In the genomic region with DNA sequence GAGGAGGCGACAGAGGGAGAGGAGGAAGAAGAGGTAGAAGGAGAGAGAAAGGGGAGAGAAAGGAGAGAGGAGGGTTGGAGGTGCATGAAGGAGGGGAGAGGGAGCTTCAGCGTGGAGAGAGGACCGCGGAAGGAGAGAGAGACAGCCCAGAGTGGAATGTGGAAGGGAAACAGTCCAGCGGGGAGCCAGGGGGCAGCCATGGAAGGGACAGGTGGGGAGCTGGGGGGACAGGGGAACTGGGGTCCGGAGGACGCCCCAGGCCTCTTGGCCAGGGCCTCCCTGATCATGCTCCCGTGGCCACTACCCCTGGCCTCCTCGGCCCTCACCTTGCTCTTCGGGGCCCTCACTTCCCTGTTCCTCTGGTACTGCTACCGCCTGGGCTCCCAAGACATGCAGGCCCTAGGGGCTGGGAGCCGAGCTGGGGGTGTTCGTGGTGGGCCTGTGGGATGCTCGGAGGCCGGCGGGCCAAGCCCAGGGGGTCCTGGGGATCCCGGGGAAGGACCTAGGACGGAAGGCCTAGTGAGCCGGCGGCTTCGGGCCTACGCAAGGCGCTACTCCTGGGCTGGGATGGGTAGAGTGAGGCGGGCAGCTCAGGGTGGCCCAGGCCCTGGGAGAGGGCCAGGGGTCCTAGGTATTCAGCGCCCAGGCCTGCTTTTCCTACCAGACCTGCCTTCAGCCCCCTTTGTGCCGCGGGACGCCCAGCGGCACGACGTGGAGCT, we compare ENCODE assay signal across 9 cellular contexts. TPM values are rescaled to one million over a fixed set of nuclear protein-coding genes. Genes with fewer than 3 reads are reported as not detected.
DNase-seq lines count a peak whose midpoint lies in the region; ATAC-seq, FAIRE-seq and TF ChIP-seq lines count a peak whose summit lies in the region.
"Had no signal": no experiment of that assay in that cellular context is flagged by ENCODE, and none has a peak within 500 bp of the region (broad histone marks: within the 10 kb centered on the region; RNA-seq: fewer than 3 reads in every experiment).

No MANE protein-coding gene starts in this region.

- H3K9ac ChIP-seq in H1 (replicated peaks in 1 of 4; ENCODE audit: extremely low read depth in 1 of 4, low read depth in 3 of 4, low read length in 3 of 4): peak overlapping the region in 3 of 4 experiments; percentile 29 to 42 (median 39); a peak in 4 of 7 replicates

- no peak for FAIRE-seq in H1 (lab: Jason Lieb, UNC)
- FAIRE-seq in pancreas (lab: Jason Lieb, UNC): no peak

- H3K36me3 ChIP-seq in Caco-2 (ENCODE audit: control insufficient read depth, insufficient read depth, low read length) (no peaks in the 10 kb centered on the region), Panc1 (ENCODE audit: control insufficient read depth, insufficient read depth, low read length) (no peaks in the 10 kb centered on the region), H1 (ENCODE audit: control insufficient read depth in 2 of 4, insufficient read depth in 4 of 4, low read length in 3 of 4) (peaks cover 0 to 4% (median 0%) of the 10 kb centered on the region in 4 experiments; a peak in 2 of 8 replicates), pancreas (no peaks in the 10 kb centered on the region)
- H3K36me3 ChIP-seq: gastrocnemius medialis had no signal

- no peak overlapping the region for H3K23ac ChIP-seq in H1 (ENCODE audit: insufficient read length)

- intact Hi-C loops in Caco-2 (cut with micrococcal nuclease; ENCODE audit: unreplicated experiment) (loop anchor here (5.0 kb wide), 1 partner anchor 84 kb away; a partner anchor contains a TSS), Panc1 (cut with micrococcal nuclease; ENCODE audit: unreplicated experiment) (no loop called here), pancreas (cut with DNase I) (no loop called here)

- CTCF ChIA-PET in Caco-2 (lab: Charles Lee): interaction anchor here (0.6 to 2.4 kb wide), 3 partner anchors 51 to 202 kb away, joined by 3 to 9 read pairs (median 4); no protein-coding TSS in a partner anchor
- CTCF ChIA-PET in Panc1 (lab: Charles Lee): interaction anchor here (0.5 to 0.6 kb wide), 3 partner anchors 65 to 72 kb away, joined by 3 read pairs; no protein-coding TSS in a partner anchor
- CTCF ChIA-PET in H1 (lab: Charles Lee; ENCODE audit: partially characterized antibody): interaction anchor here (0.6 to 2.8 kb wide), 15 partner anchors 10 to 202 kb away, joined by 3 to 14 read pairs (median 4); a partner anchor contains a TSS

- H3K27me3 Mint-ChIP-seq in Caco-2 (ENCODE audit: insufficient read depth, unreplicated experiment): no peaks in the 10 kb centered on the region

- peaks cover 22% of the 10 kb centered on the region; the same call in 1 of the 2 replicates for H3K4me1 ChIP-seq in Caco-2
- H3K4me1 ChIP-seq in Panc1 (ENCODE audit: control insufficient read depth, insufficient read depth, low read length): peaks cover 5% of the 10 kb centered on the region; the same call in 1 of the 2 replicates
- peaks cover 0 to 14% (median 3%) of the 10 kb centered on the region in 4 experiments; a peak in 6 of 7 replicates for H3K4me1 ChIP-seq in H1 (replicated peaks in 1 of 4; ENCODE audit: control insufficient read depth in 3 of 4, insufficient read depth in 4 of 4, low read length in 3 of 4)
- H3K4me1 ChIP-seq in pancreas: peaks cover 0 to 5% (median 4%) of the 10 kb centered on the region in 3 donors

- no peaks in the 10 kb centered on the region for H3K9me3 Mint-ChIP-seq in Caco-2 (ENCODE audit: unreplicated experiment)

- DNase-seq in Caco-2 (no peak), Panc1 (ENCODE audit: low read depth, low spot score) (no peak), H1 (ENCODE audit: low read depth in 1 of 2, low spot score in 2 of 2) (peak in 1 of 2 experiments; percentile 58), pancreas (peak in 1 of 6 donors; percentile 52), NCI-H1092 (lab: John Stamatoyannopoulos, UW) (no peak), NCI-H2081 (lab: John Stamatoyannopoulos, UW) (no peak), NOMO-1 treated with dmso at 0.1 percent for 144 hours (lab: John Stamatoyannopoulos, UW; ENCODE audit: unreplicated experiment) (no peak)
- DNase-seq: gastrocnemius medialis had no signal

- H3K23me2 ChIP-seq in H1 (ENCODE audit: low read depth, low read length): peaks cover 24% of the 10 kb centered on the region

- no peak overlapping the region for H3K56ac ChIP-seq in H1 (replicated peaks; ENCODE audit: insufficient read length, low read depth, low read length)

- H3K4me2 ChIP-seq in H1 (ENCODE audit: insufficient read depth in 1 of 2, low read depth in 2 of 2, low read length in 2 of 2): peak overlapping the region; percentile 87 to 99

- peak overlapping the region; percentile 93 for H3K4me3 Mint-ChIP-seq in Caco-2 (ENCODE audit: unreplicated experiment)

- in situ Hi-C loops in Panc1 (cut with HindIII; ENCODE audit: low pct_unique_long_range_greater_than_20kb, low sequenced_read_pairs): no loop called here

- H4K20me1 ChIP-seq in H1 (replicated peaks in 1 of 2; ENCODE audit: control insufficient read depth in 1 of 2, insufficient read depth in 2 of 2, low read length in 2 of 2): peaks cover 0 to 3% of the 10 kb centered on the region in 2 experiments

- POLR2A ChIA-PET in Caco-2 (lab: Charles Lee): interaction anchor here (1.2 to 2.1 kb wide), 3 partner anchors 25 to 72 kb away, joined by 6 to 18 read pairs (median 12); a partner anchor contains a TSS
- POLR2A ChIA-PET in Panc1 (lab: Charles Lee): interaction anchor here (0.6 to 1.3 kb wide), 7 partner anchors 13 to 953 kb away, joined by 3 to 9 read pairs (median 5); no protein-coding TSS in a partner anchor
- POLR2A ChIA-PET in H1 (lab: Charles Lee; ENCODE audit: partially characterized antibody): interaction anchor here (0.7 to 5.7 kb wide), 19 partner anchors 9 to 211 kb away, joined by 3 to 52 read pairs (median 4); a partner anchor contains a TSS

- H2BK20ac ChIP-seq in H1 (ENCODE audit: low read length): no peak overlapping the region

- BruUV-seq in Caco-2 (replicated peaks; lab: Mats Ljungman, UMichigan): TSS peak; percentile 18
- TSS peak; percentile 98 for BruUV-seq in Panc1 (replicated peaks; lab: Mats Ljungman, UMichigan)

- H3K27ac Mint-ChIP-seq in Caco-2 (ENCODE audit: unreplicated experiment): peak overlapping the region; percentile 88

- TF ChIP-seq RAD21 in H1 (IDR thresholded peaks at IDR 0.05 in 1 of 2, conservative IDR thresholded peaks at IDR 0.05 in 1 of 2; ENCODE audit: low read depth in 2 of 2, low read length in 2 of 2): no peak

- H3K4ac ChIP-seq in H1 (replicated peaks; ENCODE audit: insufficient read length, low read depth, low read length): peak overlapping the region; percentile 29

- no peak overlapping the region for H2BK120ac ChIP-seq in H1 (replicated peaks; ENCODE audit: low read depth, low read length)

- no peak for TF ChIP-seq CTCF in Caco-2 (IDR thresholded peaks at IDR 0.05; ENCODE audit: insufficient read depth in 1 of 2, low read depth in 1 of 2, low read length in 1 of 2, severe bottlenecking in 1 of 2, unreplicated experiment in 1 of 2)
- no peak for TF ChIP-seq CTCF in Panc1 (IDR thresholded peaks at IDR 0.05)
- no peak for TF ChIP-seq CTCF in H1 (IDR thresholded peaks at IDR 0.05; ENCODE audit: control extremely low read depth in 1 of 3, insufficient read depth in 1 of 3, low read depth in 1 of 3, low read length in 3 of 3)
- TF ChIP-seq CTCF in pancreas (IDR thresholded peaks at IDR 0.05): no peak

- TF ChIP-seq EP300 in H1 (IDR thresholded peaks at IDR 0.05; ENCODE audit: borderline replicate concordance in 1 of 2, low read depth in 2 of 2, low read length in 2 of 2): no peak

- H3K9me3 ChIP-seq in Caco-2 (no peaks in the 10 kb centered on the region), Panc1 (ENCODE audit: control insufficient read depth, insufficient read depth, low read depth, low read length) (no peaks in the 10 kb centered on the region), H1 (ENCODE audit: insufficient read depth in 2 of 2, low read depth in 1 of 2, low read length in 1 of 2) (no peaks in the 10 kb centered on the region), pancreas (no peaks in the 10 kb centered on the region)
- H3K9me3 ChIP-seq: gastrocnemius medialis had no signal

- peaks cover 22% of the 10 kb centered on the region for H3K4me1 Mint-ChIP-seq in Caco-2 (ENCODE audit: low read depth, unreplicated experiment)

- no peak overlapping the region for H4K8ac ChIP-seq in H1 (ENCODE audit: extremely low read depth, insufficient read depth, low read length)

- H2BK12ac ChIP-seq in H1 (ENCODE audit: low read depth, low read length): 0 out of 2 replicates have a peak overlapping the region, but pooled peaks have one; percentile 68

- no peak overlapping the region for H2BK15ac ChIP-seq in H1 (ENCODE audit: low read length)

- TF ChIP-seq POLR2A in H1 (IDR thresholded peaks at IDR 0.05; ENCODE audit: control extremely low read depth in 1 of 2, low read depth in 2 of 2, low read length in 2 of 2): no peak

- no peaks in the 10 kb centered on the region for H3K79me2 ChIP-seq in H1 (ENCODE audit: control insufficient read depth in 1 of 2, insufficient read depth in 2 of 2, low read length in 2 of 2)

- peaks cover 6% of the 10 kb centered on the region for H3K36me3 Mint-ChIP-seq in Caco-2 (ENCODE audit: insufficient read depth, unreplicated experiment)

- H2AFZ ChIP-seq in H1 (ENCODE audit: low read length): peak overlapping the region; percentile 23; the same call in 1 of the 2 replicates

- H3K27ac ChIP-seq in Panc1 (ENCODE audit: low read length) (peak overlapping the region; percentile 70), H1 (ENCODE audit: low read depth, low read length) (peak overlapping the region; percentile 67; the same call in 1 of the 2 replicates), pancreas (peak overlapping the region; percentile 60 to 85 (median 76))
- H3K27ac ChIP-seq: gastrocnemius medialis had no signal

- H3K27me3 ChIP-seq in Caco-2 (replicated peaks; ENCODE audit: control insufficient read depth, insufficient read depth, low read length) (no peaks in the 10 kb centered on the region), Panc1 (ENCODE audit: control insufficient read depth, insufficient read depth, low read length) (no peaks in the 10 kb centered on the region), H1 (replicated peaks in 1 of 4; ENCODE audit: control insufficient read depth in 3 of 4, extremely low read depth in 1 of 4, insufficient read depth in 3 of 4, low read length in 3 of 4) (no peaks in the 10 kb centered on the region), pancreas (no peaks in the 10 kb centered on the region)

- peak overlapping the region; percentile 2 for H4K5ac ChIP-seq in H1 (ENCODE audit: insufficient read length, low read depth, low read length)

- no peak overlapping the region for H2AK5ac ChIP-seq in H1 (ENCODE audit: low read depth, low read length)

- WGBS in H1 (ENCODE audit: extremely low coverage in 1 of 2, insufficient coverage in 1 of 2, insufficient read length in 1 of 2, insufficient replicate concordance in 2 of 2, low coverage in 1 of 2, low lambda C conversion rate in 2 of 2, missing lambda C conversion rate in 1 of 2), 2 experiments: 39% methylated on average over 28 of the region's 31 CpGs; no CpG with 5 or more reads in 1 of the 2 experiments
- 56 to 59% methylated on average over 31 of the region's 31 CpGs for WGBS in pancreas, 2 donors

- H4K91ac ChIP-seq in H1 (replicated peaks; ENCODE audit: insufficient read length, low read length): peak overlapping the region; percentile 65

- H3K4me3 ChIP-seq in Caco-2 (ENCODE audit: low read depth, low read length) (peak overlapping the region; percentile 66), Panc1 (ENCODE audit: low read depth in 2 of 2, low read length in 2 of 2) (peak overlapping the region; percentile 48 to 71), H1 (ENCODE audit: extremely low read depth in 1 of 4, insufficient read depth in 2 of 4, low read depth in 3 of 4, low read length in 4 of 4) (peak overlapping the region; percentile 59 to 99 (median 90)), pancreas (peak overlapping the region; percentile 51 to 67 (median 56))

- peak overlapping the region; percentile 83; the same call in 1 of the 2 replicates for H3K18ac ChIP-seq in H1 (ENCODE audit: extremely low read depth, low read length)

- no peak overlapping the region for H3K14ac ChIP-seq in H1 (ENCODE audit: insufficient read length)

- H3K79me1 ChIP-seq in H1 (ENCODE audit: low read depth, low read length): 0 out of 2 replicates have a peak, but pooled peaks cover 2% of the 10 kb centered on the region

- peak overlapping the region; percentile 75; the same call in 1 of the 2 replicates for H2BK5ac ChIP-seq in H1 (ENCODE audit: low read depth, low read length)

- ATAC-seq in Panc1 (0 out of 2 replicates have a peak, but pooled peaks have one; percentile 3), pancreas (no peak), HG03342 (IDR thresholded peaks at IDR 0.05; ENCODE audit: unreplicated experiment) (no peak)

RNA-seq across cellular contexts. Expression of a gene that starts 0.8 kb away (rescaled TPM):
- total RNA-seq in Caco-2 (2022): 13.2 and 14.7 TPM in 2 replicates
- total RNA-seq in Panc1 (2021; ENCODE audit: unreplicated experiment): 87.0 TPM
- polyA plus RNA-seq in Panc1 (2012; ENCODE audit: insufficient read length): 129 TPM
- total RNA-seq in H1 (2021; fragmentation: NEBNext Ultra II Directional; extraction: Animal tissue kit (Norgen Biotek cat#: 25700)): 17.8 and 18.6 TPM in 2 replicates
- polyA plus RNA-seq in H1 (2011; rRNA removed): 14.1 and 14.5 TPM in 2 replicates
- polyA plus RNA-seq in H1 (2011; cell fraction: cytosol; rRNA removed): 11.6 TPM
- 14.1 TPM for polyA plus RNA-seq in H1 (2011; cell fraction: nucleus; rRNA removed)
- polyA plus RNA-seq in H1 (2012, experiment 1 of 2): 12.6 to 24.9 TPM (median 23.4 TPM) in 4 replicates
- 10.3 TPM for polyA plus RNA-seq in H1 (2012, experiment 2 of 2)
- polyA plus RNA-seq in H1 (2013, experiment 1 of 2): 10.5 TPM
- 10.8 TPM for polyA plus RNA-seq in H1 (2013, experiment 2 of 2)
- polyA minus RNA-seq in H1 (2011; rRNA and poly(A)+ RNA removed): 1.0 and 1.4 TPM in 2 replicates
- 5.0 TPM for polyA minus RNA-seq in H1 (2011; cell fraction: cytosol; rRNA and poly(A)+ RNA removed)
- 5.7 TPM for polyA minus RNA-seq in H1 (2011; cell fraction: nucleus; rRNA and poly(A)+ RNA removed)
- total RNA-seq in pancreas: 10 to 100 TPM in 1 of 6 donors, 1 to 10 TPM in 5; 3.8 to 11.2 (median 7.1) TPM
- polyA plus RNA-seq in pancreas: 10 to 100 TPM; 11.9 to 21.2 TPM
- total RNA-seq: gastrocnemius medialis had no signal

RNA-seq across cellular contexts. Expression of a gene that starts 1.7 kb away (rescaled TPM):
- 24.1 and 26.3 TPM in 2 replicates for total RNA-seq in Caco-2 (2022)
- total RNA-seq in Panc1 (2021; ENCODE audit: unreplicated experiment): 70.7 TPM
- 123 TPM for polyA plus RNA-seq in Panc1 (2012; ENCODE audit: insufficient read length)
- 43.5 and 46.6 TPM in 2 replicates for total RNA-seq in H1 (2021; fragmentation: NEBNext Ultra II Directional; extraction: Animal tissue kit (Norgen Biotek cat#: 25700))
- polyA plus RNA-seq in H1 (2011; rRNA removed): 47.7 and 65.7 TPM in 2 replicates
- 22.1 TPM for polyA plus RNA-seq in H1 (2011; cell fraction: cytosol; rRNA removed)
- polyA plus RNA-seq in H1 (2011; cell fraction: nucleus; rRNA removed): 51.2 TPM
- 31.1 to 59.1 TPM (median 54.7 TPM) in 4 replicates for polyA plus RNA-seq in H1 (2012, experiment 1 of 2)
- polyA plus RNA-seq in H1 (2012, experiment 2 of 2): 45.0 TPM
- polyA plus RNA-seq in H1 (2013, experiment 1 of 2): 104 TPM
- polyA plus RNA-seq in H1 (2013, experiment 2 of 2): 87.1 TPM
- polyA minus RNA-seq in H1 (2011; rRNA and poly(A)+ RNA removed): 12.5 and 14.5 TPM in 2 replicates
- 27.9 TPM for polyA minus RNA-seq in H1 (2011; cell fraction: cytosol; rRNA and poly(A)+ RNA removed)
- 17.1 TPM for polyA minus RNA-seq in H1 (2011; cell fraction: nucleus; rRNA and poly(A)+ RNA removed)
- total RNA-seq in pancreas: 10 to 100 TPM; 14.7 to 29.4 (median 18.3) TPM
- polyA plus RNA-seq in pancreas: 10 to 100 TPM; 12.6 to 38.8 TPM

RNA-seq across cellular contexts. Expression of a gene that starts 25.0 kb away (rescaled TPM):
- total RNA-seq in Caco-2 (2022) (13.0 and 14.9 TPM in 2 replicates), Panc1 (2021; ENCODE audit: unreplicated experiment) (45.7 TPM), pancreas (10 to 100 TPM in 1 of 6 donors, 1 to 10 TPM in 5; 7.7 to 15.8 (median 9.0) TPM)
- 42.5 TPM for polyA plus RNA-seq in Panc1 (2012; ENCODE audit: insufficient read length)
- 10.8 and 12.3 TPM in 2 replicates for total RNA-seq in H1 (2021; fragmentation: NEBNext Ultra II Directional; extraction: Animal tissue kit (Norgen Biotek cat#: 25700))
- polyA plus RNA-seq in H1 (2011; rRNA removed) (9.2 and 14.0 TPM in 2 replicates), pancreas (10 to 100 TPM; 19.3 to 20.5 TPM)
- 8.1 TPM for polyA plus RNA-seq in H1 (2011; cell fraction: cytosol; rRNA removed)
- 25.8 TPM for polyA plus RNA-seq in H1 (2011; cell fraction: nucleus; rRNA removed)
- polyA plus RNA-seq in H1 (2012, experiment 1 of 2): 9.4 to 12.3 TPM (median 11.3 TPM) in 4 replicates
- polyA plus RNA-seq in H1 (2012, experiment 2 of 2): 8.0 TPM
- 10.2 TPM for polyA plus RNA-seq in H1 (2013, experiment 1 of 2)
- 8.2 TPM for polyA plus RNA-seq in H1 (2013, experiment 2 of 2)
- polyA minus RNA-seq in H1 (2011; rRNA and poly(A)+ RNA removed): 4.2 and 6.4 TPM in 2 replicates
- polyA minus RNA-seq in H1 (2011; cell fraction: cytosol; rRNA and poly(A)+ RNA removed): 5.6 TPM
- polyA minus RNA-seq in H1 (2011; cell fraction: nucleus; rRNA and poly(A)+ RNA removed): 10.5 TPM

RNA-seq across cellular contexts. Expression of a gene that starts 38.0 kb away (rescaled TPM):
- total RNA-seq in Caco-2 (2022): 56.6 and 57.1 TPM in 2 replicates
- 71.6 TPM for total RNA-seq in Panc1 (2021; ENCODE audit: unreplicated experiment)
- polyA plus RNA-seq in Panc1 (2012; ENCODE audit: insufficient read length): 136 TPM
- 69.2 and 70.9 TPM in 2 replicates for total RNA-seq in H1 (2021; fragmentation: NEBNext Ultra II Directional; extraction: Animal tissue kit (Norgen Biotek cat#: 25700))
- 140 and 190 TPM in 2 replicates for polyA plus RNA-seq in H1 (2011; rRNA removed)
- 121 TPM for polyA plus RNA-seq in H1 (2011; cell fraction: cytosol; rRNA removed)
- polyA plus RNA-seq in H1 (2011; cell fraction: nucleus; rRNA removed): 112 TPM
- polyA plus RNA-seq in H1 (2012, experiment 1 of 2): 68.6 to 81.2 TPM (median 78.1 TPM) in 4 replicates
- 94.9 TPM for polyA plus RNA-seq in H1 (2012, experiment 2 of 2)
- polyA plus RNA-seq in H1 (2013, experiment 1 of 2): 63.4 TPM
- polyA plus RNA-seq in H1 (2013, experiment 2 of 2): 67.9 TPM
- 50.1 and 60.7 TPM in 2 replicates for polyA minus RNA-seq in H1 (2011; rRNA and poly(A)+ RNA removed)
- polyA minus RNA-seq in H1 (2011; cell fraction: cytosol; rRNA and poly(A)+ RNA removed): 63.3 TPM
- polyA minus RNA-seq in H1 (2011; cell fraction: nucleus; rRNA and poly(A)+ RNA removed): 28.2 TPM
- 10 to 100 TPM; 31.9 to 50.9 (median 37.3) TPM for total RNA-seq in pancreas
- 10 to 100 TPM; 52.7 to 69.8 TPM for polyA plus RNA-seq in pancreas
